10 cellular contexts compared by ENCODE assay signal in the genomic region with DNA sequence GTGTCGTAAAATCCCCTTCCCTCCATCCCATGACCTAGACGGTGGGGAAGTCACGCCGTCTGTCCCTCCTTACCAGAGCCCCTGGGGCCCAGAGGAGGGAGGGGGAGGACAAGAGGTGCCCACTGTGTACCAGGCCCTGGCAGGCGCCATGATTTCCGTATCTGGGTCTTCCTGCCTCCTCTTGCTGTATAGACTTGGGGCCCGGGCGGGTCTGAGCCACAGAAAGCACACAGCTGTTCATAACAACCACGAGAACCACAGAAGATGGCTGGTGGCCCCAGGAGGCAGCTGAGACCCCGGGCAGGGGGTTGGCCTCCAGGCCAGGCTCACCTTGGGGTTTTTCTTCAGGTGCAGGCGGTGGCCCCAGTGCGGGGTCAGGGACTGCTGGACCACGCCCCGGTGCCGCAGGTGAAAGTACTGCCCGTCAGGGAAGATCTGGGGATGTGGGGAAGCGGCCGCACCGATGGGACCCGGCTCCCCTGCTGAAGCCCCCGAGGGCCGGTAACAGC. TPM values are rescaled to one million over a fixed set of nuclear protein-coding genes. Genes with fewer than 3 reads are reported as not detected.
A peak's percentile ranks its signal among the peaks of the same experiment; 100 is the strongest.
DNase-seq lines count a peak whose midpoint lies in the region; ATAC-seq, FAIRE-seq and TF ChIP-seq lines count a peak whose summit lies in the region.
"Had no signal": no experiment of that assay in that cellular context is flagged by ENCODE, and none has a peak within 500 bp of the region (broad histone marks: within the 10 kb centered on the region; RNA-seq: fewer than 3 reads in every experiment).

No MANE protein-coding gene starts in this region.

- no peak for TF ChIP-seq POLR2A in endothelial cell of umbilical vein (IDR thresholded peaks at IDR 0.05; ENCODE audit: low read depth, low read length)

- no peaks in the 10 kb centered on the region for H3K9me1 ChIP-seq in endothelial cell of umbilical vein (replicated peaks; ENCODE audit: control insufficient read depth, extremely low read depth, insufficient read depth, low read length)

- H3K4me2 ChIP-seq in endothelial cell of umbilical vein (ENCODE audit: insufficient read depth, low read length) (peak overlapping the region; percentile 37), neural progenitor cell (peak overlapping the region; percentile 81)

- DNase-seq in NT2/D1 (ENCODE audit: low read depth, low spot score) (no peak), endothelial cell of umbilical vein (ENCODE audit: low read depth, low spot score) (no peak), neural progenitor cell (ENCODE audit: low spot score) (no peak), DMS 273 (lab: John Stamatoyannopoulos, UW; ENCODE audit: unreplicated experiment) (no peak)

- H3K4me3 Mint-ChIP-seq in neural progenitor cell, result peak overlapping the region; percentile 82

- peaks cover 21% of the 10 kb centered on the region for H3K4me1 ChIP-seq in NT2/D1 (ENCODE audit: insufficient read depth, insufficient read length)
- peaks cover 10% of the 10 kb centered on the region for H3K4me1 ChIP-seq in endothelial cell of umbilical vein (ENCODE audit: control insufficient read depth, extremely low read depth, insufficient read depth, low read length)
- peaks cover 12% of the 10 kb centered on the region for H3K4me1 ChIP-seq in neural progenitor cell

- H3K9ac ChIP-seq in NT2/D1 (ENCODE audit: insufficient read length, low read depth), result peak overlapping the region; percentile 63
- H3K9ac ChIP-seq in endothelial cell of umbilical vein (replicated peaks; ENCODE audit: extremely low read depth, insufficient read depth, low read length), result no peak overlapping the region
- no peak overlapping the region for H3K9ac ChIP-seq in neural progenitor cell

- TF ChIP-seq CTCF in C4-2B (conservative IDR thresholded peaks at IDR 0.05) (no peak), endothelial cell of umbilical vein (IDR thresholded peaks at IDR 0.05; ENCODE audit: extremely low read depth in 1 of 2, insufficient read depth in 1 of 2, low read depth in 1 of 2, low read length in 2 of 2) (no peak), neural progenitor cell (IDR thresholded peaks at IDR 0.05) (no peak)

- H3K4me3 ChIP-seq in NT2/D1 (ENCODE audit: insufficient read length, low read depth) (peak overlapping the region; percentile 61), endothelial cell of umbilical vein (replicated peaks in 1 of 3; ENCODE audit: insufficient read depth in 1 of 3, low read depth in 1 of 3, low read length in 3 of 3) (peak overlapping the region in 2 of 3 experiments; percentile 9 to 51), neural progenitor cell (peak overlapping the region; percentile 64)

- H3K27ac Mint-ChIP-seq in neural progenitor cell, result peak overlapping the region; percentile 81

- H3K36me3 Mint-ChIP-seq in neural progenitor cell, result no peaks in the 10 kb centered on the region

- POLR2A ChIA-PET in endothelial cell of umbilical vein (lab: Charles Lee), result no interaction called here

- H3K79me2 ChIP-seq in endothelial cell of umbilical vein (ENCODE audit: control insufficient read depth, insufficient read depth, low read length), result no peaks in the 10 kb centered on the region
- H3K79me2 ChIP-seq in neural progenitor cell (ENCODE audit: low read depth), result no peaks in the 10 kb centered on the region

- H3F3A ChIP-seq in neural progenitor cell (ENCODE audit: low read depth), result peaks cover 7% of the 10 kb centered on the region

- no peaks in the 10 kb centered on the region for H3K36me3 ChIP-seq in NT2/D1 (ENCODE audit: insufficient read depth, insufficient read length, low read length)
- no peaks in the 10 kb centered on the region for H3K36me3 ChIP-seq in endothelial cell of umbilical vein (ENCODE audit: control insufficient read depth in 2 of 2, extremely low read depth in 1 of 2, insufficient read depth in 2 of 2, low read length in 2 of 2)
- H3K36me3 ChIP-seq in neural progenitor cell, result no peaks in the 10 kb centered on the region

- H2AFZ ChIP-seq in endothelial cell of umbilical vein (ENCODE audit: low read depth, low read length) (peak overlapping the region; percentile 66), neural progenitor cell (replicated peaks) (peak overlapping the region; percentile 85)

- no peaks in the 10 kb centered on the region for H3K9me3 Mint-ChIP-seq in neural progenitor cell

- dilution Hi-C loops in endothelial cell of umbilical vein (cut with MboI; ENCODE audit: extremely low pct_ligation_motif_present, low sequenced_read_pairs), result no loop called here

- H3K27me3 ChIP-seq in NT2/D1 (ENCODE audit: insufficient read depth, insufficient read length), result peaks cover 11% of the 10 kb centered on the region
- peaks cover 0 to 6% of the 10 kb centered on the region in 2 experiments for H3K27me3 ChIP-seq in endothelial cell of umbilical vein (ENCODE audit: control insufficient read depth in 2 of 2, insufficient read depth in 2 of 2, low read length in 2 of 2)
- H3K27me3 ChIP-seq in neural progenitor cell, result peaks cover 34% of the 10 kb centered on the region

- H3K27me3 Mint-ChIP-seq in neural progenitor cell (ENCODE audit: insufficient read depth, low read depth), result peaks cover 9% of the 10 kb centered on the region

- H3K9me3 ChIP-seq in NT2/D1 (ENCODE audit: insufficient read depth, low read length) (no peaks in the 10 kb centered on the region), endothelial cell of umbilical vein (replicated peaks; ENCODE audit: control insufficient read depth, insufficient read depth, low read length) (no peaks in the 10 kb centered on the region), neural progenitor cell (ENCODE audit: low read depth) (no peaks in the 10 kb centered on the region)

- no peak for FAIRE-seq in endothelial cell of umbilical vein (lab: Jason Lieb, UNC)

- BruUV-seq in endothelial cell of umbilical vein (replicated peaks; lab: Mats Ljungman, UMichigan), result no TSS peak

- ATAC-seq in HG03354 (IDR thresholded peaks at IDR 0.05; ENCODE audit: poor library complexity, severe bottlenecking, unreplicated experiment) (no peak), GM19351 (IDR thresholded peaks at IDR 0.05; ENCODE audit: unreplicated experiment) (no peak), GM18861 (IDR thresholded peaks at IDR 0.05; ENCODE audit: unreplicated experiment) (no peak)

- H3K27ac ChIP-seq in C4-2B (peak overlapping the region; percentile 71), endothelial cell of umbilical vein (ENCODE audit: insufficient read depth, low read depth, low read length) (no peak overlapping the region), neural progenitor cell (no peak overlapping the region)

- no peaks in the 10 kb centered on the region for H4K20me1 ChIP-seq in endothelial cell of umbilical vein (replicated peaks; ENCODE audit: control insufficient read depth, extremely low read depth, insufficient read depth, low read length)
- H4K20me1 ChIP-seq in neural progenitor cell (ENCODE audit: low read depth), result peaks cover 9% of the 10 kb centered on the region

- H3K4me1 Mint-ChIP-seq in neural progenitor cell, result peaks cover 17% of the 10 kb centered on the region

- intact Hi-C loops in endothelial cell of umbilical vein (cut with micrococcal nuclease), result no loop called here

- CTCF ChIA-PET in endothelial cell of umbilical vein (lab: Charles Lee), result interaction anchor here (2.0 kb wide), 1 partner anchor 13 kb away, joined by 8 read pairs; no protein-coding TSS in a partner anchor

RNA-seq across cellular contexts. Expression of gene PCSK4, which starts 0.6 kb away (rescaled TPM):
- total RNA-seq in endothelial cell of umbilical vein, result 0.92 and 1.2 TPM in 2 replicates
- polyA plus RNA-seq in endothelial cell of umbilical vein, result 1.7 TPM in 2 replicates
- polyA plus RNA-seq in endothelial cell of umbilical vein (2011; cell fraction: cytosol; rRNA removed), result 0.41 and 0.48 TPM in 2 replicates
- 5.9 and 7.2 TPM in 2 replicates for polyA plus RNA-seq in endothelial cell of umbilical vein (2011; cell fraction: nucleus; rRNA removed)
- 0.96 and 2.2 TPM in 2 replicates for polyA plus RNA-seq in endothelial cell of umbilical vein (2012)
- 1.2 and 1.4 TPM in 2 replicates for polyA minus RNA-seq in endothelial cell of umbilical vein
- 0.61 TPM for polyA minus RNA-seq in endothelial cell of umbilical vein (2011; cell fraction: cytosol; rRNA and poly(A)+ RNA removed)
- polyA minus RNA-seq in endothelial cell of umbilical vein (2011; cell fraction: nucleus; rRNA and poly(A)+ RNA removed), result 0.38 and 1.1 TPM in 2 replicates
- 3.6 and 12.5 TPM in 2 replicates for total RNA-seq in neural progenitor cell (ENCODE audit: low replicate concordance)

RNA-seq across cellular contexts. Expression of gene REEP6, which starts 1.5 kb away (rescaled TPM):
- total RNA-seq in endothelial cell of umbilical vein (1.5 and 1.8 TPM in 2 replicates), neural progenitor cell (ENCODE audit: low replicate concordance) (4.8 and 13.0 TPM in 2 replicates)
- 1.3 and 1.5 TPM in 2 replicates for polyA plus RNA-seq in endothelial cell of umbilical vein
- 0.56 TPM in 2 replicates for polyA plus RNA-seq in endothelial cell of umbilical vein (2011; cell fraction: cytosol; rRNA removed)
- polyA plus RNA-seq in endothelial cell of umbilical vein (2011; cell fraction: nucleus; rRNA removed), result 0.21 and 0.56 TPM in 2 replicates
- 2.0 and 3.6 TPM in 2 replicates for polyA plus RNA-seq in endothelial cell of umbilical vein (2012)
- polyA minus RNA-seq in endothelial cell of umbilical vein, result 0.49 and 1.5 TPM in 2 replicates
- 5.2 TPM for polyA minus RNA-seq in endothelial cell of umbilical vein (2011; cell fraction: cytosol; rRNA and poly(A)+ RNA removed)
- not detected in 2 replicates for polyA minus RNA-seq in endothelial cell of umbilical vein (2011; cell fraction: nucleus; rRNA and poly(A)+ RNA removed)

RNA-seq across cellular contexts. Expression of gene C19orf25, which starts 10.5 kb away (rescaled TPM):
- total RNA-seq in endothelial cell of umbilical vein (28.0 and 29.0 TPM in 2 replicates), neural progenitor cell (ENCODE audit: low replicate concordance) (14.4 and 40.4 TPM in 2 replicates)
- 34.6 and 40.3 TPM in 2 replicates for polyA plus RNA-seq in endothelial cell of umbilical vein
- 21.2 and 27.3 TPM in 2 replicates for polyA plus RNA-seq in endothelial cell of umbilical vein (2011; cell fraction: cytosol; rRNA removed)
- polyA plus RNA-seq in endothelial cell of umbilical vein (2011; cell fraction: nucleus; rRNA removed), result 20.9 TPM in 2 replicates
- 10.8 and 16.6 TPM in 2 replicates for polyA plus RNA-seq in endothelial cell of umbilical vein (2012)
- 7.0 and 9.5 TPM in 2 replicates for polyA minus RNA-seq in endothelial cell of umbilical vein
- polyA minus RNA-seq in endothelial cell of umbilical vein (2011; cell fraction: cytosol; rRNA and poly(A)+ RNA removed), result 19.0 TPM
- polyA minus RNA-seq in endothelial cell of umbilical vein (2011; cell fraction: nucleus; rRNA and poly(A)+ RNA removed), result 9.1 and 11.3 TPM in 2 replicates

RNA-seq across cellular contexts. Expression of gene ADAMTSL5, which starts 23.3 kb away (rescaled TPM):
- not detected in 2 replicates for total RNA-seq in endothelial cell of umbilical vein
- polyA plus RNA-seq in endothelial cell of umbilical vein, result 0.07 TPM in 1 of 2 replicates, not detected in the other
- polyA plus RNA-seq in endothelial cell of umbilical vein (2011; cell fraction: cytosol; rRNA removed), result 0.01 TPM in 1 of 2 replicates, not detected in the other
- not detected in 2 replicates for polyA plus RNA-seq in endothelial cell of umbilical vein (2011; cell fraction: nucleus; rRNA removed)
- polyA plus RNA-seq in endothelial cell of umbilical vein (2012), result not detected in 2 replicates
- polyA minus RNA-seq in endothelial cell of umbilical vein, result 0.08 TPM in 1 of 2 replicates, not detected in the other
- 21.5 TPM for polyA minus RNA-seq in endothelial cell of umbilical vein (2011; cell fraction: cytosol; rRNA and poly(A)+ RNA removed)
- not detected in 2 replicates for polyA minus RNA-seq in endothelial cell of umbilical vein (2011; cell fraction: nucleus; rRNA and poly(A)+ RNA removed)
- total RNA-seq in neural progenitor cell (ENCODE audit: low replicate concordance), result 0.12 and 0.13 TPM in 2 replicates

RNA-seq across cellular contexts. Expression of gene PLK5, which starts 34.4 kb away (rescaled TPM):
- not detected in 2 replicates for total RNA-seq in endothelial cell of umbilical vein
- not detected in 2 replicates for polyA plus RNA-seq in endothelial cell of umbilical vein
- polyA plus RNA-seq in endothelial cell of umbilical vein (2011; cell fraction: cytosol; rRNA removed), result not detected in 2 replicates
- 0.07 TPM in 1 of 2 replicates, not detected in the other for polyA plus RNA-seq in endothelial cell of umbilical vein (2011; cell fraction: nucleus; rRNA removed)
- 0.19 TPM in 1 of 2 replicates, not detected in the other for polyA plus RNA-seq in endothelial cell of umbilical vein (2012)
- not detected in 2 replicates for polyA minus RNA-seq in endothelial cell of umbilical vein
- not detected for polyA minus RNA-seq in endothelial cell of umbilical vein (2011; cell fraction: cytosol; rRNA and poly(A)+ RNA removed)
- polyA minus RNA-seq in endothelial cell of umbilical vein (2011; cell fraction: nucleus; rRNA and poly(A)+ RNA removed), result not detected in 2 replicates
- 0.81 TPM in 1 of 2 replicates, not detected in the other for total RNA-seq in neural progenitor cell (ENCODE audit: low replicate concordance)
- total RNA-seq: left colon, RPMI7951 had no signal
